7 cellular contexts compared by ENCODE assay signal in the genomic region with DNA sequence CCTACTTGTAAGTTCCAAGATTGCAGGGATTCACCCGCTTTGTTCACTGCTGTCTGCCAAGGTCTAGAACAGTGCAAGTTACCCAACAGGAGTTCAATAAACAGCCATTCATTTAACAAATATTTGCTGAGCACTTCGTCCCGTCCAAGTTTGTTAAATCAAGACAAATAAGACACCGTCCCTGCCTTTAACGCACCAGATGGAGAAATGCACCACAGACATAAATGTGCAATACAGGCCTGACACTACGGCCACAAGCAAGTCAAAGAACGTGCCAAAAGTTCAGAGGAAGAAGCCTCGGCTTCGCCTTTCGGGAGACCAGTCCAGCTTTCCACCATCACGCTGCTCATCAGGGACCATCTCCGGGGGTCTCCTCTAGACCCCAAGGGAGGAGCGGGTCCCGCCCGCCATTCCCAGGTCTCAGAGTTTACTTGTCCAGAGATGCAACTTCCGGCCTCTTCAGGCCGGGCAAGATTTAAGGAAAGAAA. TPM values are rescaled to one million over a fixed set of nuclear protein-coding genes. Genes with fewer than 3 reads are reported as not detected.
A peak's percentile ranks its signal among the peaks of the same experiment; 100 is the strongest.
DNase-seq lines count a peak whose midpoint lies in the region; ATAC-seq and TF ChIP-seq lines count a peak whose summit lies in the region.

No MANE protein-coding gene starts in this region.

- H3K27me3 ChIP-seq in H9 (ENCODE audit: insufficient read depth, low read length) = no peaks in the 10 kb centered on the region
- no peaks in the 10 kb centered on the region for H3K27me3 ChIP-seq in PC-3 (ENCODE audit: low read length)
- no peaks in the 10 kb centered on the region for H3K27me3 ChIP-seq in mucosa of rectum (ENCODE audit: control insufficient read depth in 2 of 2, insufficient read depth in 2 of 2, low read length in 2 of 2)

- CTCF ChIA-PET in PC-3 (lab: Charles Lee) = interaction anchor here (1.0 kb wide), 1 partner anchor 110 kb away, joined by 3 read pairs; no protein-coding TSS in a partner anchor

- POLR2A ChIA-PET in PC-3 (lab: Charles Lee; ENCODE audit: unreplicated experiment) = interaction anchor here (0.5 to 0.6 kb wide), 2 partner anchors 32 to 244 kb away, joined by 3 to 4 read pairs; no protein-coding TSS in a partner anchor

- H3K4me1 Mint-ChIP-seq in H9 = peaks cover 19 to 23% of the 10 kb centered on the region in 2 experiments
- peaks cover 40 to 59% of the 10 kb centered on the region in 2 donors for H3K4me1 Mint-ChIP-seq in effector memory CD8-positive, alpha-beta T cell (ENCODE audit: low read depth in 2 of 2)

- no peak overlapping the region for H3K18ac ChIP-seq in H9 (ENCODE audit: insufficient read length, low read depth, low read length)

- no peak overlapping the region for H4K91ac ChIP-seq in H9 (ENCODE audit: insufficient read length, low read depth, low read length)

- no peaks in the 10 kb centered on the region for H3K27me3 Mint-ChIP-seq in H9 (ENCODE audit: low read depth)
- no peaks in the 10 kb centered on the region for H3K27me3 Mint-ChIP-seq in effector memory CD8-positive, alpha-beta T cell

- no peaks in the 10 kb centered on the region for H3K9me2 ChIP-seq in PC-3 (replicated peaks; ENCODE audit: low read length)

- no peaks in the 10 kb centered on the region for H3K9me3 ChIP-seq in H9 (ENCODE audit: control insufficient read depth, low read depth, low read length)
- no peaks in the 10 kb centered on the region for H3K9me3 ChIP-seq in PC-3 (ENCODE audit: low read length)
- no peaks in the 10 kb centered on the region for H3K9me3 ChIP-seq in mucosa of rectum (ENCODE audit: control insufficient read depth in 2 of 2, low read length in 2 of 2)

- no peak overlapping the region for H4K8ac ChIP-seq in H9 (replicated peaks; ENCODE audit: insufficient read length, low read depth, low read length)

- H3K4me1 ChIP-seq in H9 (ENCODE audit: insufficient read depth, low read length) (peaks cover 3% of the 10 kb centered on the region; the same call in 1 of the 2 replicates), PC-3 (ENCODE audit: insufficient read depth, low read length) (peaks cover 29% of the 10 kb centered on the region), mucosa of rectum (ENCODE audit: control insufficient read depth in 2 of 2, insufficient read depth in 2 of 2, low read length in 2 of 2) (peaks cover 20 to 31% of the 10 kb centered on the region in 2 donors)

- H2AFZ ChIP-seq in H9 (ENCODE audit: low read length) = no peak overlapping the region
- peak overlapping the region; percentile 91 for H2AFZ ChIP-seq in PC-3 (ENCODE audit: low read length)

- no CpG with 5 or more reads among the region's 17 CpGs for WGBS in H9 (ENCODE audit: extremely low coverage, insufficient read length, low lambda C conversion rate)

- peak overlapping the region; percentile 86 for H3K4me3 ChIP-seq in GM12875 (ENCODE audit: low read depth, low read length)
- H3K4me3 ChIP-seq in PC-3 (ENCODE audit: low read length) = peak overlapping the region; percentile 79
- H3K4me3 ChIP-seq in mucosa of rectum (ENCODE audit: low read length in 2 of 2) = peak overlapping the region; percentile 93 to 99

- H2BK5ac ChIP-seq in H9 (ENCODE audit: insufficient read length, low read length) = no peak overlapping the region

- peaks cover 1% of the 10 kb centered on the region; the same call in 1 of the 2 replicates for H3K79me2 ChIP-seq in H9 (ENCODE audit: insufficient read depth, low read length)
- peaks cover 45% of the 10 kb centered on the region for H3K79me2 ChIP-seq in PC-3 (ENCODE audit: low read length)

- intact Hi-C loops in PC-3 (cut with micrococcal nuclease) = loop anchor here (10.0 kb wide), 1 partner anchor 51 kb away; no protein-coding TSS in a partner anchor

- H3K56ac ChIP-seq in H9 (ENCODE audit: insufficient read length, low read depth, low read length) = no peak overlapping the region

- peaks cover 3% of the 10 kb centered on the region for H3K79me1 ChIP-seq in H9 (ENCODE audit: insufficient read depth, low read depth, low read length, poor library complexity, severe bottlenecking)

- TSS peak; percentile 90 for BruUV-seq in PC-3 (replicated peaks; lab: Mats Ljungman, UMichigan)

- H2BK20ac ChIP-seq in H9 (ENCODE audit: low read depth, low read length, poor library complexity, severe bottlenecking) = no peak overlapping the region

- ATAC-seq in PC-3 = peak; percentile 6
- peak; percentile 8 for ATAC-seq in effector memory CD8-positive, alpha-beta T cell (replicated peaks)

- peaks cover 27% of the 10 kb centered on the region for H3K36me3 ChIP-seq in PC-3 (ENCODE audit: low read depth, low read length)
- H3K36me3 ChIP-seq in mucosa of rectum (ENCODE audit: control insufficient read depth in 2 of 2, insufficient read depth in 2 of 2, low read length in 2 of 2) = peaks cover 22 to 29% of the 10 kb centered on the region in 2 donors

- H3K4me2 ChIP-seq in H9 (ENCODE audit: insufficient read depth, insufficient read length, low read length) = peak overlapping the region; percentile 100
- H3K4me2 ChIP-seq in PC-3 (ENCODE audit: low read length) = peak overlapping the region; percentile 96

- no peaks in the 10 kb centered on the region for H4K20me1 ChIP-seq in H9 (ENCODE audit: control insufficient read depth, insufficient read depth, insufficient read length)
- H4K20me1 ChIP-seq in PC-3 (ENCODE audit: low read length) = peaks cover 16% of the 10 kb centered on the region

- H3K4me3 Mint-ChIP-seq in H9 = peak overlapping the region; percentile 98 to 99
- peak overlapping the region; percentile 97 to 100 for H3K4me3 Mint-ChIP-seq in effector memory CD8-positive, alpha-beta T cell

- H3K36me3 Mint-ChIP-seq in H9 (ENCODE audit: insufficient read depth in 1 of 3, low read depth in 3 of 3) = peaks cover 23 to 30% (median 24%) of the 10 kb centered on the region in 3 experiments; a peak in 6 of 7 replicates
- H3K36me3 Mint-ChIP-seq in effector memory CD8-positive, alpha-beta T cell (ENCODE audit: insufficient read depth) = peaks cover 42% of the 10 kb centered on the region

- H2BK12ac ChIP-seq in H9 (ENCODE audit: insufficient read length, low read depth, low read length) = no peak overlapping the region

- H2BK120ac ChIP-seq in H9 (ENCODE audit: low read depth, low read length, poor library complexity, severe bottlenecking) = no peak overlapping the region

- no peaks in the 10 kb centered on the region for H3K9me3 Mint-ChIP-seq in H9
- H3K9me3 Mint-ChIP-seq in effector memory CD8-positive, alpha-beta T cell = no peaks in the 10 kb centered on the region

- H4K5ac ChIP-seq in H9 (ENCODE audit: insufficient read length, low read depth, low read length) = no peak overlapping the region

- peak overlapping the region; percentile 77; the same call in 1 of the 2 replicates for H3K14ac ChIP-seq in H9 (ENCODE audit: insufficient read depth, low read length)

- H2BK15ac ChIP-seq in H9 (ENCODE audit: low read depth, low read length) = no peak overlapping the region

- H3T11ph ChIP-seq in H9 (ENCODE audit: low read length) = no peak overlapping the region

- DNase-seq in H9 (no peak), PC-3 (peak; percentile 41), foreskin melanocyte (no peak), mesenteric fat pad (ENCODE audit: low spot score) (no peak)
- peak in 1 of 3 experiments; percentile 11 for DNase-seq in effector memory CD8-positive, alpha-beta T cell

- no peak overlapping the region for H3K23ac ChIP-seq in H9 (ENCODE audit: insufficient read length, low read depth, low read length)

- H3K23me2 ChIP-seq in H9 (ENCODE audit: insufficient read length, low read depth, low read length, poor library complexity, severe bottlenecking) = peaks cover 20% of the 10 kb centered on the region

- H3K4ac ChIP-seq in H9 (ENCODE audit: low read depth, low read length) = no peak overlapping the region

- no peaks in the 10 kb centered on the region for H3F3A ChIP-seq in PC-3 (ENCODE audit: low read length, unreplicated experiment)

- H2AK5ac ChIP-seq in H9 (ENCODE audit: insufficient read length, low read length) = no peak overlapping the region

- H3K9ac ChIP-seq in H9 (ENCODE audit: extremely low read depth, insufficient read length, low read length) (peak overlapping the region; percentile 90), PC-3 (ENCODE audit: low read length) (peak overlapping the region; percentile 90), mucosa of rectum (ENCODE audit: low read depth in 1 of 2, low read length in 2 of 2) (peak overlapping the region; percentile 79 to 95)

- no peak for TF ChIP-seq CTCF in GM12875 (IDR thresholded peaks at IDR 0.05; ENCODE audit: borderline replicate concordance, insufficient read depth, low read depth, low read length)
- no peak for TF ChIP-seq CTCF in H9 (conservative IDR thresholded peaks at IDR 0.05)
- no peak for TF ChIP-seq CTCF in PC-3 (conservative IDR thresholded peaks at IDR 0.05; ENCODE audit: low read depth, low read length)

- H3K27ac Mint-ChIP-seq in H9 = peak overlapping the region; percentile 77 to 97 (median 95)
- H3K27ac Mint-ChIP-seq in effector memory CD8-positive, alpha-beta T cell = peak overlapping the region; percentile 94 to 100

- H3K27ac ChIP-seq in H9 (ENCODE audit: insufficient read length, low read depth, low read length) (no peak overlapping the region), PC-3 (ENCODE audit: low read length) (peak overlapping the region; percentile 66), mucosa of rectum (ENCODE audit: low read depth in 2 of 2, low read length in 2 of 2) (peak overlapping the region; percentile 90 to 93)

RNA-seq across cellular contexts. Expression of a gene that starts 0.4 kb away (rescaled TPM):
- total RNA-seq in H9 (2021) (5.7 and 7.7 TPM in 2 replicates), PC-3 (2014; rRNA removed) (3.1 and 10.2 TPM in 2 replicates), mesenteric fat pad (12.5 TPM)

RNA-seq across cellular contexts. Expression of a gene that starts 0.6 kb away (rescaled TPM):
- total RNA-seq in H9 (2021) (127 and 128 TPM in 2 replicates), PC-3 (2014; rRNA removed) (197 and 273 TPM in 2 replicates), mesenteric fat pad (268 TPM)
